8 cellular contexts compared by ENCODE assay signal in genomic region chr3:184361932-184362667, GRCh38. TPM values are rescaled to one million over a fixed set of nuclear protein-coding genes. Genes with fewer than 3 reads are reported as not detected.
DNase-seq lines count a peak whose midpoint lies in the region; ATAC-seq and TF ChIP-seq lines count a peak whose summit lies in the region.

No MANE protein-coding gene starts in this region.

- no peak for TF ChIP-seq CTCF in dorsolateral prefrontal cortex (IDR thresholded peaks at IDR 0.05 in 54 of 56, conservative IDR thresholded peaks at IDR 0.05 in 2 of 56; ENCODE audit: low read depth in 1 of 56, partially characterized antibody in 56 of 56)

- no peak for ATAC-seq in GM19324 (IDR thresholded peaks at IDR 0.05; ENCODE audit: low FRiP score, unreplicated experiment)

- intact Hi-C loops in dorsolateral prefrontal cortex (cut with DNase I) = no loop called here

- no peaks in the 10 kb centered on the region for H3K27me3 ChIP-seq in dorsolateral prefrontal cortex

- peak; percentile 58 for DNase-seq in DMS53 treated with DMSO at 0.1 percent for 48 hours (lab: John Stamatoyannopoulos, UW; ENCODE audit: unreplicated experiment)
- peak; percentile 81 for DNase-seq in H4 (ENCODE audit: low spot score)
- DNase-seq in NCI-H2081 (lab: John Stamatoyannopoulos, UW) = peak; percentile 80 to 85
- peak; percentile 31 to 35 for DNase-seq in activated CD4-positive, alpha-beta T cell treated with anti-CD3 and anti-CD28 coated beads for 4 hours
- DNase-seq in dorsolateral prefrontal cortex = peak in 9 of 10 donors; percentile 43 to 81 (median 69)
- peak; percentile 81 for DNase-seq in medulla oblongata (ENCODE audit: extremely low spot score)
- peak; percentile 23 for DNase-seq in stimulated activated CD8-positive, alpha-beta memory T cell treated with anti-CD3 and anti-CD28 coated beads, Interleukin-15, amount 100 ng/mL, for 24 hours (ENCODE audit: low read depth)

- H3K4me3 ChIP-seq in dorsolateral prefrontal cortex = peak overlapping the region; percentile 65 to 98 (median 91)

- H3K27ac ChIP-seq in dorsolateral prefrontal cortex = peak overlapping the region; percentile 93 to 100 (median 99)

RNA-seq across cellular contexts. Expression of gene POLR2H, which starts 0.6 kb away (rescaled TPM):
- 250 and 279 TPM in 2 replicates for total RNA-seq in H4 (2014; rRNA removed; shearing (Covaris generic))
- total RNA-seq in dorsolateral prefrontal cortex = 10 to 100 TPM; 27.9 to 64.8 (median 47.7) TPM

RNA-seq across cellular contexts. Expression of gene CLCN2, which starts 0.7 kb away (rescaled TPM):
- 3.3 and 4.7 TPM in 2 replicates for total RNA-seq in H4 (2014; rRNA removed; shearing (Covaris generic))
- 10 to 100 TPM; 11.7 to 50.5 (median 26.1) TPM for total RNA-seq in dorsolateral prefrontal cortex

RNA-seq across cellular contexts. Expression of gene THPO, which starts 15.9 kb away (rescaled TPM):
- total RNA-seq in H4 (2014; rRNA removed; shearing (Covaris generic)) = 0.43 and 0.74 TPM in 2 replicates
- 10 to 100 TPM in 1 of 120 experiments, 1 to 10 TPM in 118, under 1 TPM in 1; 0.95 to 11.7 (median 3.5) TPM for total RNA-seq in dorsolateral prefrontal cortex

RNA-seq across cellular contexts. Expression of gene CHRD, which starts 17.8 kb away (rescaled TPM):
- total RNA-seq in H4 (2014; rRNA removed; shearing (Covaris generic)) = 1.3 and 3.6 TPM in 2 replicates
- total RNA-seq in dorsolateral prefrontal cortex = 100 to 1,000 TPM in 1 of 120 experiments, 10 to 100 TPM in 119; 28.5 to 110 (median 60.9) TPM

RNA-seq across cellular contexts. Expression of gene FAM131A, which starts 24.7 kb away (rescaled TPM):
- total RNA-seq in H4 (2014; rRNA removed; shearing (Covaris generic)) = 18.4 and 22.2 TPM in 2 replicates
- total RNA-seq in dorsolateral prefrontal cortex = 100 to 1,000 TPM in 106 of 120 experiments, 10 to 100 TPM in 14; 76.8 to 195 (median 128) TPM

Comparison
In these comparisons a context has a peak if more than half of its experiments do, and no peak if none do; other contexts are left out.
1. DNase-seq: peak in every context shown above with its lines; median percentile 82 in NCI-H2081; 81 in H4; 81 in medulla oblongata; 69 in dorsolateral prefrontal cortex; 58 in DMS53 treated with DMSO at 0.1 percent for 48 hours; 33 in activated CD4-positive, alpha-beta T cell treated with anti-CD3 and anti-CD28 coated beads for 4 hours; 23 in stimulated activated CD8-positive, alpha-beta memory T cell treated with anti-CD3 and anti-CD28 coated beads, Interleukin-15, amount 100 ng/mL, for 24 hours.